ENCODE assay signal across 27 cellular contexts in genomic region chr20:13913517-13913916, GRCh38.
"Had no signal": no experiment of that assay in that cellular context is flagged by ENCODE, and none has a peak within 500 bp of the region (broad histone marks: within the 10 kb centered on the region; RNA-seq: fewer than 3 reads in every experiment).

No MANE protein-coding gene starts in this region.

- H3K4me3 ChIP-seq: left lung, lower lobe of right lung, neural progenitor cell, testis, uterus had no signal

- H3K9me3 ChIP-seq: left lung, lower lobe of right lung, testis, uterus had no signal

- H3K36me3 ChIP-seq: brain microvascular endothelial cell, left lung, lower lobe of right lung, neural progenitor cell, uterus had no signal

- H3K4me1 ChIP-seq: left lung, lower lobe of right lung, neural progenitor cell, uterus had no signal

- H3K9ac ChIP-seq: neural progenitor cell had no signal

- H2AFZ ChIP-seq: neural progenitor cell had no signal

- H3K27me3 ChIP-seq: brain microvascular endothelial cell, left lung, neural progenitor cell, testis, uterus had no signal

- DNase-seq: activated CD4-positive, alpha-beta memory T cell treated with anti-CD3 and anti-CD28 coated beads for 36 hours; activated CD4-positive, alpha-beta T cell treated with anti-CD3 and anti-CD28 coated beads, Interleukin-2, amount 10 ng/mL, durations not matched to agents 24 days and 14 days; activated CD4-positive, CD25-positive, alpha-beta regulatory T cell treated with anti-CD3 and anti-CD28 coated beads, Interleukin-2, amount 50 U/mL, for 72 hours; activated CD8-positive, alpha-beta memory T cell treated with anti-CD3 and anti-CD28 coated beads, Interleukin-2, amount 50 U/mL, for 4 hours; activated effector memory CD4-positive, alpha-beta T cell treated with anti-CD3 and anti-CD28 coated beads, Interleukin-2, amount 50 U/mL, for 16 hours; activated naive CD4-positive, alpha-beta T cell treated with anti-CD3 and anti-CD28 coated beads for 36 hours; activated naive CD8-positive, alpha-beta T cell treated with anti-CD3 and anti-CD28 coated beads for 36 hours; activated T-cell treated with anti-CD3 and anti-CD28 coated beads, Interleukin-2, amount 50 U/mL, for 1 hour; brain microvascular endothelial cell; endodermal cell; left lung; lower lobe of right lung; mesendoderm; natural killer cell; posterior cingulate gyrus; right cardiac atrium; stimulated activated CD4-positive, alpha-beta T cell treated with anti-CD3 and anti-CD28 coated beads, Interleukin-2, amount 100 ng/mL, for 48 hours; stimulated activated naive CD4-positive, alpha-beta T cell treated with Interleukin-2 at 50 U/mL for 16 hours; T-helper 17 cell; T1000; testis; uterus had no signal

- H3K27ac ChIP-seq: brain microvascular endothelial cell, left lung, lower lobe of right lung, neural progenitor cell, testis, uterus had no signal

- FAIRE-seq: astrocyte, frontal cortex, islet of Langerhans had no signal

- ATAC-seq: esophagus mucosa, left lung, lower lobe of right lung, natural killer cell, right cardiac atrium, T-helper 17 cell had no signal

- H3K4me2 ChIP-seq: neural progenitor cell had no signal
